2 cellular contexts compared by ENCODE assay signal in the genomic region with DNA sequence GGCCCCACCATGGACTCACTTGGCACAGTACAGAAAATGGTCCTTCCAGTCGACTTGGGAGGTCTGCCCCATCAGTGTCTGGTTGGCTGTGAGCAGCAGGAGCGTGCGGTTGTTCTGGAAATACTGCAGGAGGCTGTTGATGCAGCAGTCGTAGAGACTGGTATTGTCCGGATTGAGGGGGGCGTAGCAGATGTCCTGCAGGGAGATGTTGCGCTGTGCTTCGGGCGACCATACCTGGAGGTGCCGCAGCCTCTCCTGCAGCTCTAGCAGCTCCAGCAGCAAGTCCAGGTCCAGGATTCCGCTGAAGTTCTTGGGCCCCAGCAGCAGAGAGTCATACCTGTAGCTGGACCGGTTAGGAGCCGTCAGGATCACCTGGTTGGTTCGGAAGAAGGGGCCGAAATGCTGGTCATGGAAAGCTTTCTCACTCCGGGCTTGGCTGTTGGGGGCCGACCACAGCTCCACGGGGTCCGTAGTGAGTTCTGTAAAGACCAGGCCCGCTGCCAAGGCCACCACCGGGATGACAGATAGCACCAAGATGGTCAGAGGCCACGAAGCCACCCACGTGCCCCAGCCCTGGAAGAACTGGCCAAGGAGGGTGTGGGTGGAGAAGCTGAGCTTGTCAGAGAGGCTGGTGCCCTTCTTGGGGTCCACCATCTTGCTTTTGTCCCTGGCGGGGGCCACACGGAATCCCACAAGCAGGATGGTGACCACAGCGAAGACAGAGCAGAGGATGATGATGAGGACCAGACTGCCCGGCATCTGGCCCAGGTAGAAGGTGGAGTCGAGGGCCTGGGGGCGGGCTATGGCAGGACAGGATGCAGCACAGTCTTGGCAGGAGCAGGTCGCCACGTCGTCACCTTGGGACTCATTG.
TF ChIP-seq lines count a peak whose summit lies in the region.

No MANE protein-coding gene starts in this region.

TF ChIP-seq in SK-N-SH, 30 proteins besides CTCF, POLR2A, EP300 and RAD21 (continued from another document):
- TF ChIP-seq, protein P1, sequence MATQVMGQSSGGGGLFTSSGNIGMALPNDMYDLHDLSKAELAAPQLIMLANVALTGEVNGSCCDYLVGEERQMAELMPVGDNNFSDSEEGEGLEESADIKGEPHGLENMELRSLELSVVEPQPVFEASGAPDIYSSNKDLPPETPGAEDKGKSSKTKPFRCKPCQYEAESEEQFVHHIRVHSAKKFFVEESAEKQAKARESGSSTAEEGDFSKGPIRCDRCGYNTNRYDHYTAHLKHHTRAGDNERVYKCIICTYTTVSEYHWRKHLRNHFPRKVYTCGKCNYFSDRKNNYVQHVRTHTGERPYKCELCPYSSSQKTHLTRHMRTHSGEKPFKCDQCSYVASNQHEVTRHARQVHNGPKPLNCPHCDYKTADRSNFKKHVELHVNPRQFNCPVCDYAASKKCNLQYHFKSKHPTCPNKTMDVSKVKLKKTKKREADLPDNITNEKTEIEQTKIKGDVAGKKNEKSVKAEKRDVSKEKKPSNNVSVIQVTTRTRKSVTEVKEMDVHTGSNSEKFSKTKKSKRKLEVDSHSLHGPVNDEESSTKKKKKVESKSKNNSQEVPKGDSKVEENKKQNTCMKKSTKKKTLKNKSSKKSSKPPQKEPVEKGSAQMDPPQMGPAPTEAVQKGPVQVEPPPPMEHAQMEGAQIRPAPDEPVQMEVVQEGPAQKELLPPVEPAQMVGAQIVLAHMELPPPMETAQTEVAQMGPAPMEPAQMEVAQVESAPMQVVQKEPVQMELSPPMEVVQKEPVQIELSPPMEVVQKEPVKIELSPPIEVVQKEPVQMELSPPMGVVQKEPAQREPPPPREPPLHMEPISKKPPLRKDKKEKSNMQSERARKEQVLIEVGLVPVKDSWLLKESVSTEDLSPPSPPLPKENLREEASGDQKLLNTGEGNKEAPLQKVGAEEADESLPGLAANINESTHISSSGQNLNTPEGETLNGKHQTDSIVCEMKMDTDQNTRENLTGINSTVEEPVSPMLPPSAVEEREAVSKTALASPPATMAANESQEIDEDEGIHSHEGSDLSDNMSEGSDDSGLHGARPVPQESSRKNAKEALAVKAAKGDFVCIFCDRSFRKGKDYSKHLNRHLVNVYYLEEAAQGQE (IDR thresholded peaks at IDR 0.05; ENCODE audit: low read depth, low read length) = no peak
- TF ChIP-seq POLR2AphosphoS5 (IDR thresholded peaks at IDR 0.05; ENCODE audit: low read depth, low read length) (no peak), FOXM1 (IDR thresholded peaks at IDR 0.05; ENCODE audit: low read depth) (no peak), TAF1 (IDR thresholded peaks at IDR 0.05; ENCODE audit: borderline replicate concordance, low read depth, low read length) (no peak), NFIC (IDR thresholded peaks at IDR 0.05; ENCODE audit: borderline replicate concordance) (no peak), TEAD4 (IDR thresholded peaks at IDR 0.05; ENCODE audit: borderline replicate concordance, insufficient read depth) (no peak)
- TF ChIP-seq, protein P2, sequence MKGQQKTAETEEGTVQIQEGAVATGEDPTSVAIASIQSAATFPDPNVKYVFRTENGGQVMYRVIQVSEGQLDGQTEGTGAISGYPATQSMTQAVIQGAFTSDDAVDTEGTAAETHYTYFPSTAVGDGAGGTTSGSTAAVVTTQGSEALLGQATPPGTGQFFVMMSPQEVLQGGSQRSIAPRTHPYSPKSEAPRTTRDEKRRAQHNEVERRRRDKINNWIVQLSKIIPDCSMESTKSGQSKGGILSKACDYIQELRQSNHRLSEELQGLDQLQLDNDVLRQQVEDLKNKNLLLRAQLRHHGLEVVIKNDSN (IDR thresholded peaks at IDR 0.05; ENCODE audit: borderline replicate concordance, low read depth) = no peak
- TF ChIP-seq, protein P3, sequence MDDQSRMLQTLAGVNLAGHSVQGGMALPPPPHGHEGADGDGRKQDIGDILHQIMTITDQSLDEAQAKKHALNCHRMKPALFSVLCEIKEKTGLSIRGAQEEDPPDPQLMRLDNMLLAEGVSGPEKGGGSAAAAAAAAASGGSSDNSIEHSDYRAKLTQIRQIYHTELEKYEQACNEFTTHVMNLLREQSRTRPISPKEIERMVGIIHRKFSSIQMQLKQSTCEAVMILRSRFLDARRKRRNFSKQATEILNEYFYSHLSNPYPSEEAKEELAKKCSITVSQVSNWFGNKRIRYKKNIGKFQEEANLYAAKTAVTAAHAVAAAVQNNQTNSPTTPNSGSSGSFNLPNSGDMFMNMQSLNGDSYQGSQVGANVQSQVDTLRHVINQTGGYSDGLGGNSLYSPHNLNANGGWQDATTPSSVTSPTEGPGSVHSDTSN (IDR thresholded peaks at IDR 0.05) = no peak
TF ChIP-seq in SK-N-SH: peak in this region for 0.

TF ChIP-seq in SK-N-SH treated with all-trans-retinoic acid at 6 μM for 48 hours, 23 proteins besides CTCF, POLR2A, EP300 and RAD21 (continued from another document):
- TF ChIP-seq PATZ1 (CRISPR knock-in tag; IDR thresholded peaks at IDR 0.05; ENCODE audit: borderline replicate concordance) (no peak), TCF4 (CRISPR knock-in tag; IDR thresholded peaks at IDR 0.05; ENCODE audit: borderline replicate concordance) (no peak), CREB5 (CRISPR knock-in tag; IDR thresholded peaks at IDR 0.05; ENCODE audit: low read depth) (no peak), ZNF8 (CRISPR knock-in tag; IDR thresholded peaks at IDR 0.05) (no peak)
